In genomic region chr10:86863443-86863842, GRCh38 we compare ENCODE assay signal across 16 cellular contexts.
A peak's percentile ranks its signal among the peaks of the same experiment; 100 is the strongest.
DNase-seq lines count a peak whose midpoint lies in the region; ATAC-seq and TF ChIP-seq lines count a peak whose summit lies in the region.
"Had no signal": no experiment of that assay in that cellular context is flagged by ENCODE, and none has a peak within 500 bp of the region (broad histone marks: within the 10 kb centered on the region; RNA-seq: fewer than 3 reads in every experiment).

No MANE protein-coding gene starts in this region.

- H3K36me3 Mint-ChIP-seq in progenitor cell of endocrine pancreas (ENCODE audit: insufficient read depth) = peaks cover 12% of the 10 kb centered on the region
- H3K36me3 Mint-ChIP-seq: CD8-positive, alpha-beta T cell had no signal

- TF ChIP-seq CTCF in HEK293 (tag by site-specific recombination; IDR thresholded peaks at IDR 0.05) (no peak), progenitor cell of endocrine pancreas (IDR thresholded peaks at IDR 0.05; ENCODE audit: unreplicated experiment) (no peak), uterus (IDR thresholded peaks at IDR 0.05) (no peak)

- H3K4me1 Mint-ChIP-seq in progenitor cell of endocrine pancreas (ENCODE audit: low read depth) = peaks cover 47% of the 10 kb centered on the region
- H3K4me1 Mint-ChIP-seq: memory B cell had no signal

- H3K9me3 Mint-ChIP-seq in progenitor cell of endocrine pancreas (ENCODE audit: low read depth) = peaks cover 2% of the 10 kb centered on the region
- H3K9me3 Mint-ChIP-seq: CD8-positive, alpha-beta T cell; memory B cell; stimulated activated naive CD8-positive, alpha-beta T cell treated with anti-CD3 and anti-CD28 coated beads, Interleukin-15, Interleukin-2, amounts not matched to agents 100 ng/mL and 50 ng/mL, for 24 hours had no signal

- H3K27ac ChIP-seq in HEK293 (ENCODE audit: extremely low read depth, low read depth, low read length) (no peak overlapping the region), right cardiac atrium (ENCODE audit: low read length) (no peak overlapping the region), uterus (no peak overlapping the region)
- H3K27ac ChIP-seq: epithelial cell of prostate, SJCRH30, vagina had no signal

- WGBS in right cardiac atrium = 47% methylated on average over 3 of the region's 3 CpGs

- ATAC-seq in right cardiac atrium (peak; percentile 46 to 55), HG03571 (IDR thresholded peaks at IDR 0.05; ENCODE audit: unreplicated experiment) (no peak)
- ATAC-seq: CD8-positive, alpha-beta T cell had no signal

- intact Hi-C loops in right cardiac atrium (cut with DNase I) (no loop called here), uterus (cut with DNase I; ENCODE audit: low total_unique reads) (no loop called here)

- no peak overlapping the region for H3K4me3 Mint-ChIP-seq in progenitor cell of endocrine pancreas (ENCODE audit: low read depth)
- H3K4me3 Mint-ChIP-seq: CD8-positive, alpha-beta T cell; memory B cell; stimulated activated naive CD8-positive, alpha-beta T cell treated with anti-CD3 and anti-CD28 coated beads, Interleukin-15, Interleukin-2, amounts not matched to agents 100 ng/mL and 50 ng/mL, for 24 hours had no signal

- DNase-seq in cerebellar cortex (ENCODE audit: low spot score) (peak; percentile 29), right cardiac atrium (peak in 1 of 3 donors; percentile 28), progenitor cell of endocrine pancreas (ENCODE audit: low spot score, unreplicated experiment) (no peak), uterus (no peak), NOMO-1 treated with dmso at 0.1 percent for 144 hours (lab: John Stamatoyannopoulos, UW; ENCODE audit: unreplicated experiment) (no peak)
- DNase-seq in stimulated activated CD4-positive, alpha-beta T cell treated with anti-CD3 and anti-CD28 coated beads, Interleukin-15, amount 100 ng/mL, for 24 hours = no peak
- DNase-seq: activated CD8-positive, alpha-beta memory T cell treated with anti-CD3 and anti-CD28 coated beads, Interleukin-2, amount 50 U/mL, for 48 hours; CD8-positive, alpha-beta T cell; cortex of kidney; SJCRH30 had no signal

- H3K27ac Mint-ChIP-seq in progenitor cell of endocrine pancreas = peak overlapping the region; percentile 80
- H3K27ac Mint-ChIP-seq: CD8-positive, alpha-beta T cell; memory B cell; stimulated activated naive CD8-positive, alpha-beta T cell treated with anti-CD3 and anti-CD28 coated beads, Interleukin-15, Interleukin-2, amounts not matched to agents 100 ng/mL and 50 ng/mL, for 24 hours had no signal

- CTCF ChIA-PET in HEK293 (lab: Yijun Ruan, JAX) = interaction anchor here (0.6 to 1.1 kb wide), 2 partner anchors 23 to 76 kb away, joined by 3 read pairs; no protein-coding TSS in a partner anchor

- peaks cover 31% of the 10 kb centered on the region for H3K4me1 ChIP-seq in HEK293 (ENCODE audit: control insufficient read depth, insufficient read depth, low read length)
- peaks cover 2% of the 10 kb centered on the region for H3K4me1 ChIP-seq in right cardiac atrium (ENCODE audit: control insufficient read depth, insufficient read depth, low read length)
- peaks cover 0 to 5% of the 10 kb centered on the region in 2 donors for H3K4me1 ChIP-seq in uterus
- H3K4me1 ChIP-seq: SJCRH30 had no signal

- no peak for TF ChIP-seq POLR2A in uterus (IDR thresholded peaks at IDR 0.05)

- H3K9me3 ChIP-seq in HEK293 (ENCODE audit: control insufficient read depth, insufficient read depth, low read depth, low read length) (no peaks in the 10 kb centered on the region), right cardiac atrium (ENCODE audit: control insufficient read depth, low read length) (no peaks in the 10 kb centered on the region), uterus (no peaks in the 10 kb centered on the region)
- H3K9me3 ChIP-seq: SJCRH30, vagina had no signal

- H3K27me3 ChIP-seq in right cardiac atrium (ENCODE audit: control insufficient read depth, insufficient read depth) (no peaks in the 10 kb centered on the region), uterus (no peaks in the 10 kb centered on the region)
- H3K27me3 ChIP-seq: SJCRH30, vagina had no signal

- POLR2A ChIA-PET in HEK293 (lab: Yijun Ruan, JAX) = interaction anchor here (0.6 kb wide), 1 partner anchor 281 kb away, joined by 7 read pairs; no protein-coding TSS in a partner anchor

- no peaks in the 10 kb centered on the region; a peak in 1 of 3 replicates for H3K36me3 ChIP-seq in HEK293 (ENCODE audit: control insufficient read depth in 2 of 2, insufficient read depth in 1 of 2, low read length in 2 of 2)
- no peaks in the 10 kb centered on the region for H3K36me3 ChIP-seq in uterus
- H3K36me3 ChIP-seq: SJCRH30, vagina had no signal

- H3K27me3 Mint-ChIP-seq in progenitor cell of endocrine pancreas = no peaks in the 10 kb centered on the region
- H3K27me3 Mint-ChIP-seq: memory B cell; stimulated activated naive CD8-positive, alpha-beta T cell treated with anti-CD3 and anti-CD28 coated beads, Interleukin-15, Interleukin-2, amounts not matched to agents 100 ng/mL and 50 ng/mL, for 24 hours had no signal

- H3K4me3 ChIP-seq in HEK293 (ENCODE audit: low read depth, low read length) (no peak overlapping the region), right cardiac atrium (ENCODE audit: low read length) (no peak overlapping the region), uterus (no peak overlapping the region)
- H3K4me3 ChIP-seq: SJCRH30, vagina had no signal

TF ChIP-seq in HEK293, 187 proteins besides CTCF, POLR2A, EP300 and RAD21:
- TF ChIP-seq ZBTB17 (tag by site-specific recombination; IDR thresholded peaks at IDR 0.05) (peak; percentile 18; the same call in 1 of the 2 replicates), SCRT1 (tag by site-specific recombination; IDR thresholded peaks at IDR 0.05; ENCODE audit: borderline replicate concordance) (no peak), ZNF600 (tag by site-specific recombination; IDR thresholded peaks at IDR 0.05) (no peak)
